Comparison of ENCODE assay signal across 22 cellular contexts in the genomic region with DNA sequence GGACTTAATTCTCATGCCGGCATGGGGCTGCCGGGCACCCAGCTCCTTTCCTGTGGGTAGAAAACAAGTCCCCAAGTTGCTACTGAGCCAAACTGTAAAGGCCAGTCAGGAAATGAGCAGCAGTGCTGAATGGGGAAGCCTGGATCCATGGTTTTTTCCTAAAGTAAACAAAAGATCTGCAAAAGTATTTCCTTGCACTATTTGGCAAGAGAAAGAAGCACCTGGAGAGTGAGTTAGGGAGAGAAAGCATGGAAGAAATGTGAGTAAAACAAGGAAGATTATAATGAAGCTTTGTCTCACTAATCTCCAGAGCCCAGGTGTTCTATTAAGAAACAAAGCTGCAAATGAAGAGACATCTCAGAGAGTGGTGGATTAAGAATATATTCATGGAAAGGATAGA.
DNase-seq lines count a peak whose midpoint lies in the region; ATAC-seq and TF ChIP-seq lines count a peak whose summit lies in the region.
"Had no signal": no experiment of that assay in that cellular context is flagged by ENCODE, and none has a peak within 500 bp of the region (broad histone marks: within the 10 kb centered on the region; RNA-seq: fewer than 3 reads in every experiment).

No MANE protein-coding gene starts in this region.

- H3K4me1 Mint-ChIP-seq in immature natural killer cell, result no peaks in the 10 kb centered on the region
- H3K4me1 Mint-ChIP-seq in CD4-positive, alpha-beta T cell (ENCODE audit: low read depth), result peaks cover 38% of the 10 kb centered on the region

- DNase-seq in A172 (ENCODE audit: low spot score), result peak; percentile 9
- DNase-seq in NCI-H82 (lab: John Stamatoyannopoulos, UW), result peak; percentile 76
- DNase-seq in cerebellar cortex (ENCODE audit: low spot score), result peak; percentile 50
- DNase-seq in iPS-NIHi7 (ENCODE audit: extremely low spot score), result peak; percentile 42
- no peak for DNase-seq in immature natural killer cell
- DNase-seq in activated CD4-positive, alpha-beta T cell treated with anti-CD3 and anti-CD28 coated beads, Interleukin-2, amount 50 U/mL, for 4 hours, result no peak
- DNase-seq in NCI-H146 treated with DMSO at 0.1 percent for 48 hours (lab: John Stamatoyannopoulos, UW; ENCODE audit: unreplicated experiment), result no peak
- no peak for DNase-seq in CD4-positive, alpha-beta T cell
- DNase-seq: DMS153; foreskin fibroblast; GM23248; NCI-H1417; NK-92 treated with Interleukin-12 subunit alpha and Interleukin-12 subunit beta, amount 100 ng/mL, for 24 hours; stimulated activated CD4-positive, alpha-beta T cell treated with anti-CD3 and anti-CD28 coated beads, Interleukin-12 subunit alpha, Interleukin-12 subunit beta, amount 100 ng/mL, for 4 hours; stimulated activated naive CD4-positive, alpha-beta T cell treated with Interleukin-2 at 50 U/mL for 16 hours; T-cell; upper lobe of left lung had no signal

- intact Hi-C loops in CD4-positive, alpha-beta T cell (cut with DNase I, micrococcal nuclease), result no loop called here

- H3K27ac Mint-ChIP-seq in immature natural killer cell, result no peak overlapping the region
- no peak overlapping the region for H3K27ac Mint-ChIP-seq in CD4-positive, alpha-beta T cell
- H3K27ac Mint-ChIP-seq: activated T-helper 1 cell treated with anti-CD3 and anti-CD28 coated beads, Interleukin-12 subunit alpha, Interleukin-12 subunit beta, Interleukin-2, Interleukin-4 antibody, amounts not matched to agents 30 ng/mL and 10 ng/mL and 1 ng/mL, durations not matched to agents 14 hours and 24 hours and 36 hours; nephron had no signal

- no peak for ATAC-seq in CD4-positive, alpha-beta T cell (ENCODE audit: poor library complexity)
- ATAC-seq: Right ventricle myocardium inferior, T-cell had no signal

- H3K27me3 Mint-ChIP-seq in immature natural killer cell (ENCODE audit: low read depth in 3 of 3), result no peaks in the 10 kb centered on the region
- no peaks in the 10 kb centered on the region for H3K27me3 Mint-ChIP-seq in CD4-positive, alpha-beta T cell
- H3K27me3 Mint-ChIP-seq: T-cell had no signal

- H3K27me3 ChIP-seq in CD4-positive, alpha-beta T cell (ENCODE audit: control insufficient read depth, insufficient read depth, low read length), result no peaks in the 10 kb centered on the region
- H3K27me3 ChIP-seq: BLaER1, upper lobe of left lung had no signal

- no peak for TF ChIP-seq CTCF in CD4-positive, alpha-beta T cell (IDR thresholded peaks at IDR 0.05)

- peaks cover 12 to 23% (median 15%) of the 10 kb centered on the region in 3 donors for H3K36me3 Mint-ChIP-seq in immature natural killer cell
- H3K36me3 Mint-ChIP-seq in CD4-positive, alpha-beta T cell (ENCODE audit: low read depth), result peaks cover 8% of the 10 kb centered on the region

- no peak overlapping the region for H3K4me3 Mint-ChIP-seq in immature natural killer cell
- no peak overlapping the region for H3K4me3 Mint-ChIP-seq in CD4-positive, alpha-beta T cell
- H3K4me3 Mint-ChIP-seq: activated T-helper 1 cell treated with anti-CD3 and anti-CD28 coated beads, Interleukin-12 subunit alpha, Interleukin-12 subunit beta, Interleukin-2, Interleukin-4 antibody, amounts not matched to agents 30 ng/mL and 10 ng/mL and 1 ng/mL, durations not matched to agents 14 hours and 24 hours and 36 hours; nephron; T-cell had no signal

- POLR2A ChIA-PET in CD4-positive, alpha-beta T cell (lab: Charles Lee), result no interaction called here

- H3K9me3 ChIP-seq in CD4-positive, alpha-beta T cell (ENCODE audit: control insufficient read depth, low read length), result peaks cover 8% of the 10 kb centered on the region

- H3K9me3 Mint-ChIP-seq in immature natural killer cell, result peaks cover 8 to 10% (median 9%) of the 10 kb centered on the region in 6 donors
- H3K9me3 Mint-ChIP-seq in CD4-positive, alpha-beta T cell, result peaks cover 8% of the 10 kb centered on the region

- H3K27ac ChIP-seq in CD4-positive, alpha-beta T cell (ENCODE audit: low read depth, low read length), result no peak overlapping the region
- H3K27ac ChIP-seq: BLaER1, GM23248, KMS-11, upper lobe of left lung had no signal

- CTCF ChIA-PET in CD4-positive, alpha-beta T cell (lab: Charles Lee), result no interaction called here

Comparison
In these comparisons a context has a peak if more than half of its experiments do, and no peak if none do; other contexts are left out.
1. DNase-seq: peak in A172 (single experiment), NCI-H82 (single experiment), cerebellar cortex (single experiment) and iPS-NIHi7 (single experiment); none in immature natural killer cell (0 of 3), activated CD4-positive, alpha-beta T cell treated with anti-CD3 and anti-CD28 coated beads, Interleukin-2, amount 50 U/mL, for 4 hours (0 of 2), NCI-H146 treated with DMSO at 0.1 percent for 48 hours (single experiment) and CD4-positive, alpha-beta T cell (0 of 10).